ENCODE assay signal across 1 cellular context in the genomic region with DNA sequence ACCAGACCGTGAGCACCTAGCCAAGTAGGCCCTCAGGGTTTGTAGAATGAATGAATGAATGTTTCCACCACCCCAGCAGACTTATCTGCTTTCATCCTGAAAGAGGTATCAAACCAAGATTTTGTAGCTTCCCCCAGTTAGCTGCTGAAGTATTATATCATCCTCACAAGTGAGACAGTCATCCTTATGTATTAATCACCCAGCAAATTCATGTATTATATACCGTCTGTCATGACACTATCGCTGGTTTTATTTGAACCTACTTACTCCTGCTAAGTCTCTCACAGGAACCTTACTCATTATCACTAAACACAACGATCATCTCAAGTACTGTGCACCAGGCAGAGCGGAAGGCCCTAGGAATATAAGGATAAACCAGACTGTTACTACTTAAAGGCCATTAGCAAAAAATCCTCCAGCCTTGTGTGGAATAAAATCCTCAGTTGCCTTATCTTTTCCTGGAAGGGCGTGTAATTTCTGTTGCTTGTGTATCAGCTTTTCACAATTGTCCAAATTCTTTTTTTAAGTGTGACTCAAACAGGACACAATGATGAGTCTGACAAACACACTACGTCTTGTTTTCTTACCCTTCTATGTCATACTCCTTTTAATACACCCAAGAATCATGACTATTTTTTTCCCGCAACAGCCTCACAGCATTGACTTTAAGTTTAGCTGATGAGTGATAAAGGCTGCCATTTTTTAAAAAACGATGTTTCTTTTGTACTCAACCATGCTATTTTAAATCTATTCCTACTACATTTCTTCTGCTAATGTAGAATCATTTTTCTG.
TF ChIP-seq lines count a peak whose summit lies in the region.

No MANE protein-coding gene starts in this region.

TF ChIP-seq in GM23338, 12 proteins besides CTCF, POLR2A, EP300 and RAD21 (continued from another document):
- TF ChIP-seq, protein P1, sequence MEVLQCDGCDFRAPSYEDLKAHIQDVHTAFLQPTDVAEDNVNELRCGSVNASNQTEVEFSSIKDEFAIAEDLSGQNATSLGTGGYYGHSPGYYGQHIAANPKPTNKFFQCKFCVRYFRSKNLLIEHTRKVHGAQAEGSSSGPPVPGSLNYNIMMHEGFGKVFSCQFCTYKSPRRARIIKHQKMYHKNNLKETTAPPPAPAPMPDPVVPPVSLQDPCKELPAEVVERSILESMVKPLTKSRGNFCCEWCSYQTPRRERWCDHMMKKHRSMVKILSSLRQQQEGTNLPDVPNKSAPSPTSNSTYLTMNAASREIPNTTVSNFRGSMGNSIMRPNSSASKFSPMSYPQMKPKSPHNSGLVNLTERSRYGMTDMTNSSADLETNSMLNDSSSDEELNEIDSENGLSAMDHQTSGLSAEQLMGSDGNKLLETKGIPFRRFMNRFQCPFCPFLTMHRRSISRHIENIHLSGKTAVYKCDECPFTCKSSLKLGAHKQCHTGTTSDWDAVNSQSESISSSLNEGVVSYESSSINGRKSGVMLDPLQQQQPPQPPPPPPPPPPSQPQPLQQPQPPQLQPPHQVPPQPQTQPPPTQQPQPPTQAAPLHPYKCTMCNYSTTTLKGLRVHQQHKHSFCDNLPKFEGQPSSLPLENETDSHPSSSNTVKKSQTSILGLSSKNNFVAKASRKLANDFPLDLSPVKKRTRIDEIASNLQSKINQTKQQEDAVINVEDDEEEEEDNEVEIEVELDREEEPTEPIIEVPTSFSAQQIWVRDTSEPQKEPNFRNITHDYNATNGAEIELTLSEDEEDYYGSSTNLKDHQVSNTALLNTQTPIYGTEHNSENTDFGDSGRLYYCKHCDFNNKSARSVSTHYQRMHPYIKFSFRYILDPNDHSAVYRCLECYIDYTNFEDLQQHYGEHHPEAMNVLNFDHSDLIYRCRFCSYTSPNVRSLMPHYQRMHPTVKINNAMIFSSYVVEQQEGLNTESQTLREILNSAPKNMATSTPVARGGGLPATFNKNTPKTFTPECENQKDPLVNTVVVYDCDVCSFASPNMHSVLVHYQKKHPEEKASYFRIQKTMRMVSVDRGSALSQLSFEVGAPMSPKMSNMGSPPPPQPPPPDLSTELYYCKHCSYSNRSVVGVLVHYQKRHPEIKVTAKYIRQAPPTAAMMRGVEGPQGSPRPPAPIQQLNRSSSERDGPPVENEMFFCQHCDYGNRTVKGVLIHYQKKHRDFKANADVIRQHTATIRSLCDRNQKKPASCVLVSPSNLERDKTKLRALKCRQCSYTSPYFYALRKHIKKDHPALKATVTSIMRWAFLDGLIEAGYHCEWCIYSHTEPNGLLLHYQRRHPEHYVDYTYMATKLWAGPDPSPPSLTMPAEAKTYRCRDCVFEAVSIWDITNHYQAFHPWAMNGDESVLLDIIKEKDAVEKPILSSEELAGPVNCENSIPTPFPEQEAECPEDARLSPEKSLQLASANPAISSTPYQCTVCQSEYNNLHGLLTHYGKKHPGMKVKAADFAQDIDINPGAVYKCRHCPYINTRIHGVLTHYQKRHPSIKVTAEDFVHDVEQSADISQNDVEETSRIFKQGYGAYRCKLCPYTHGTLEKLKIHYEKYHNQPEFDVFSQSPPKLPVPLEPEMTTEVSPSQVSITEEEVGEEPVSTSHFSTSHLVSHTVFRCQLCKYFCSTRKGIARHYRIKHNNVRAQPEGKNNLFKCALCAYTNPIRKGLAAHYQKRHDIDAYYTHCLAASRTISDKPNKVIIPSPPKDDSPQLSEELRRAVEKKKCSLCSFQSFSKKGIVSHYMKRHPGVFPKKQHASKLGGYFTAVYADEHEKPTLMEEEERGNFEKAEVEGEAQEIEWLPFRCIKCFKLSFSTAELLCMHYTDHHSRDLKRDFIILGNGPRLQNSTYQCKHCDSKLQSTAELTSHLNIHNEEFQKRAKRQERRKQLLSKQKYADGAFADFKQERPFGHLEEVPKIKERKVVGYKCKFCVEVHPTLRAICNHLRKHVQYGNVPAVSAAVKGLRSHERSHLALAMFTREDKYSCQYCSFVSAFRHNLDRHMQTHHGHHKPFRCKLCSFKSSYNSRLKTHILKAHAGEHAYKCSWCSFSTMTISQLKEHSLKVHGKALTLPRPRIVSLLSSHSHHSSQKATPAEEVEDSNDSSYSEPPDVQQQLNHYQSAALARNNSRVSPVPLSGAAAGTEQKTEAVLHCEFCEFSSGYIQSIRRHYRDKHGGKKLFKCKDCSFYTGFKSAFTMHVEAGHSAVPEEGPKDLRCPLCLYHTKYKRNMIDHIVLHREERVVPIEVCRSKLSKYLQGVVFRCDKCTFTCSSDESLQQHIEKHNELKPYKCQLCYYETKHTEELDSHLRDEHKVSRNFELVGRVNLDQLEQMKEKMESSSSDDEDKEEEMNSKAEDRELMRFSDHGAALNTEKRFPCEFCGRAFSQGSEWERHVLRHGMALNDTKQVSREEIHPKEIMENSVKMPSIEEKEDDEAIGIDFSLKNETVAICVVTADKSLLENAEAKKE (CRISPR knock-in tag; IDR thresholded peaks at IDR 0.05) = no peak
- TF ChIP-seq NANOG (IDR thresholded peaks at IDR 0.05; ENCODE audit: borderline replicate concordance) = no peak
